ENCODE assay signal across 8 cellular contexts in the genomic region with DNA sequence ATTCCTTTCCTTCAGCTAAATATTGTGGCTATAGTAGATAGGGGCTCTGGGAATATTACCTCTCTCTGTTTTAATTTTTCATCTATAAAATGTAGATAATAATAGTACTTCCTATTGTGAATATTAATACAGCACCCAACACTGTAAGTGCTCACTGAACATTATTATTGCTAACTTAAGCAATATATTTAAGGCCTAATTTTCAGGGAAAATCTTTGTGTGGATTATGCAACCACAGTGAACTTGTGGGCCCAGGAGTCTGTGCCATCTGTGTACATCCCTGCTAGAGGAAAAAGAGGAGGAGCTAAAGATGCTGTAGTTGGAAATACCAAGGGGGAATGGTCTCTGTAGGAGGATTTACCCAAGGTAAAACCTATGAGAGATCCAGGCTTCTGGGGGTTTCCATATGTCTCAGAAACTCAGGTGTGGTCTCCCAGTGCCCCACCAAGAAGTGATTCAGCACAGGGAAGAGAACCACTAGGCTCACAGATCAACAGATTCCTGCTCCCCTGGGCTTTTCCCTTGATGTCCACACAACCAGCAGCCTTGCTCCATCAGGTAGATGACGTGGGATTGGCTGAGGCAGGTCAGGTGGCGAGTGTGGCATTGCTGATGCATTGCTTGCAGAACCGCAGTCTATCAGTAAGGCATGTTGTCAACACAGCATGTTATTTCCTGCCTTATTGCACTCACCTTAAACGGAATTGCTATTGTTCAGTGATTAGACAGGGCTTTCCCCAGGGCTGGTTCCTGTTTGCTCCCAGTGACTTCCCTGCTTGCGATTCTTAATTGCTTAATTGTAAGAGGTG. TPM values are rescaled to one million over a fixed set of nuclear protein-coding genes. Genes with fewer than 3 reads are reported as not detected.
DNase-seq lines count a peak whose midpoint lies in the region; TF ChIP-seq lines count a peak whose summit lies in the region.

No MANE protein-coding gene starts in this region.

- WGBS in endodermal cell (ENCODE audit: insufficient coverage in 1 of 2, insufficient read length in 1 of 2), 2 experiments, result 86 to 92% methylated on average over 5 of the region's 5 CpGs

- H3K4me1 Mint-ChIP-seq in endodermal cell, result peaks cover 20% of the 10 kb centered on the region

- H3K27ac Mint-ChIP-seq in endodermal cell, result peak overlapping the region; percentile 84

- no peaks in the 10 kb centered on the region for H3K9me3 ChIP-seq in endodermal cell (ENCODE audit: control insufficient read depth, low read length)

- H3K4me3 Mint-ChIP-seq in endodermal cell, result no peak overlapping the region

- H3K36me3 Mint-ChIP-seq in endodermal cell (ENCODE audit: low read depth), result peaks cover 6% of the 10 kb centered on the region

- no peak for TF ChIP-seq CTCF in endodermal cell (conservative IDR thresholded peaks at IDR 0.05)

- DNase-seq in ELF-1 (ENCODE audit: low read depth, low spot score) (peak; percentile 46), HPDE6-E6E7 (ENCODE audit: extremely low spot score) (peak; percentile 89), endodermal cell (peak; percentile 85), hippocampal formation (lab: John Stamatoyannopoulos, UW) (no peak), LoVo (ENCODE audit: low spot score) (no peak), germinal center (ENCODE audit: low spot score) (no peak)
- DNase-seq in activated CD4-positive, alpha-beta T cell treated with anti-CD3 and anti-CD28 coated beads for 4 hours, result peak; percentile 62 to 67
- DNase-seq in stimulated activated CD4-positive, alpha-beta T cell treated with anti-CD3 and anti-CD28 coated beads, Interleukin-12 subunit alpha, Interleukin-12 subunit beta, amount 100 ng/mL, for 24 hours (ENCODE audit: low read depth in 2 of 2), result peak; percentile 54 to 63

- no peaks in the 10 kb centered on the region for H3K27me3 Mint-ChIP-seq in endodermal cell (ENCODE audit: insufficient read depth)

- no peak overlapping the region for H3K27ac ChIP-seq in endodermal cell (ENCODE audit: low read depth, low read length)

- peaks cover 6% of the 10 kb centered on the region for H3K36me3 ChIP-seq in endodermal cell (ENCODE audit: control insufficient read depth, insufficient read depth, low read length)

- no peak overlapping the region for H3K4me3 ChIP-seq in endodermal cell (ENCODE audit: low read length)

- no peak overlapping the region for H3K9ac ChIP-seq in endodermal cell (ENCODE audit: extremely low read depth, low read length, poor library complexity, severe bottlenecking)

- H3K27me3 ChIP-seq in endodermal cell (ENCODE audit: control insufficient read depth, insufficient read depth, low read length, poor library complexity, severe bottlenecking), result no peaks in the 10 kb centered on the region

- H3K9me3 Mint-ChIP-seq in endodermal cell, result peaks cover 2% of the 10 kb centered on the region

- H3K4me1 ChIP-seq in endodermal cell (ENCODE audit: control insufficient read depth, insufficient read depth, low read length), result peaks cover 11% of the 10 kb centered on the region

RNA-seq across cellular contexts. Expression of a gene that starts 1.6 kb away (rescaled TPM):
- 10 to 100 TPM; 36.9 to 38.0 TPM for total RNA-seq in endodermal cell
- 32.4 TPM for polyA plus RNA-seq in endodermal cell (2013, experiment 1 of 2)
- polyA plus RNA-seq in endodermal cell (2013, experiment 2 of 2), result 33.4 TPM

Comparison
In these comparisons a context has a peak if more than half of its experiments do, and no peak if none do; other contexts are left out.
1. DNase-seq: peak in ELF-1 (single experiment), HPDE6-E6E7 (single experiment), activated CD4-positive, alpha-beta T cell treated with anti-CD3 and anti-CD28 coated beads for 4 hours (2 of 2), endodermal cell (single experiment) and stimulated activated CD4-positive, alpha-beta T cell treated with anti-CD3 and anti-CD28 coated beads, Interleukin-12 subunit alpha, Interleukin-12 subunit beta, amount 100 ng/mL, for 24 hours (2 of 2); none in hippocampal formation (0 of 2), LoVo (single experiment) and germinal center (single experiment).